8 cellular contexts compared by ENCODE assay signal in the genomic region with DNA sequence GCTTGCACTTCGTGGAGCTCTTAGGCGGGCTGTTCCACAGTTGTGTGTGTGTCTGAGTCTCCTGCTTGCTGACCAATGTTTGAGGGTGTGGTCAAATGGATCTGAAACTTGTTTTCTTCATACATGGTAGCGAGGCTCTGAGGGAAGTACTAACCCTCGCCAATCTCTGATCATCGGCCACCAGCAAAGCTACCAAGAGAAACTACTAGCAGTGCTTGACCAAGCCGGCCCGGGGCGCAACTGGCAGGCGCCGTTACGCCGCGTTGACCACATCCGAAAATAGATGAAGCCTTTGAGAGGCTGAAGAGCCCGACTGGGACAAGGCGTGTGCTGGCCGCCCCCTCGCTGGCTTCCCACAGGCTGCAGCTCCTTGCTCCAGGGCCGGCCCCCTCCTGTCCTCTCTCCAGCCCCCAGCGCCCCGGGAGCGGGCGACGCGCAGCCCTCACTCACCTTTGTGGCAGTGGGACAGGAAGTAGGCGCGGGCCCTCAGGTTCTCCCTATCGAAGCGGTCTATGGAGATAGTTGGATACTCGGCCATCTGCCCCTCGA. TPM values are rescaled to one million over a fixed set of nuclear protein-coding genes. Genes with fewer than 3 reads are reported as not detected.
A peak's percentile ranks its signal among the peaks of the same experiment; 100 is the strongest.
DNase-seq lines count a peak whose midpoint lies in the region; ATAC-seq and TF ChIP-seq lines count a peak whose summit lies in the region.

No MANE protein-coding gene starts in this region.

- no peak for TF ChIP-seq POLR2A in breast epithelium (IDR thresholded peaks at IDR 0.05)

- H3K36me3 ChIP-seq in NT2/D1 (ENCODE audit: insufficient read depth, insufficient read length, low read length) (peaks cover 11% of the 10 kb centered on the region), breast epithelium (no peaks in the 10 kb centered on the region)

- DNase-seq in AG09309 (ENCODE audit: low read depth) (no peak), NT2/D1 (ENCODE audit: low read depth, low spot score) (peak; percentile 3), breast epithelium (ENCODE audit: low spot score in 2 of 2) (peak in 1 of 2 donors; percentile 44), kidney tubule cell (ENCODE audit: low spot score) (peak; percentile 68)
- no peak for DNase-seq in stimulated activated naive CD8-positive, alpha-beta T cell treated with anti-CD3 and anti-CD28 coated beads, Interleukin-15, amount 100 ng/mL, for 72 hours
- no peak for DNase-seq in activated CD4-positive, CD25-positive, alpha-beta regulatory T cell (lab: John Stamatoyannopoulos, UW)

- intact Hi-C loops in breast epithelium (cut with DNase I; ENCODE audit: low total_unique reads): loop anchor here (10.0 kb wide), 1 partner anchor 141 kb away; the partner anchor contains the start of gene RPP38

- H3K4me1 Mint-ChIP-seq in stimulated activated naive CD8-positive, alpha-beta T cell treated with anti-CD3 and anti-CD28 coated beads, Interleukin-15, amount 100 ng/mL, for 72 hours: peaks cover 76% of the 10 kb centered on the region

- no peaks in the 10 kb centered on the region for H3K27me3 ChIP-seq in NT2/D1 (ENCODE audit: insufficient read depth, insufficient read length)
- no peaks in the 10 kb centered on the region for H3K27me3 ChIP-seq in breast epithelium

- H3K27ac Mint-ChIP-seq in stimulated activated naive CD8-positive, alpha-beta T cell treated with anti-CD3 and anti-CD28 coated beads, Interleukin-15, amount 100 ng/mL, for 72 hours: peak overlapping the region; percentile 99

- H3K9me3 ChIP-seq in NT2/D1 (ENCODE audit: insufficient read depth, low read length) (no peaks in the 10 kb centered on the region), breast epithelium (no peaks in the 10 kb centered on the region)

- H3K4me3 Mint-ChIP-seq in stimulated activated naive CD8-positive, alpha-beta T cell treated with anti-CD3 and anti-CD28 coated beads, Interleukin-15, amount 100 ng/mL, for 72 hours: peak overlapping the region; percentile 88 to 96

- no peaks in the 10 kb centered on the region for H3K27me3 Mint-ChIP-seq in stimulated activated naive CD8-positive, alpha-beta T cell treated with anti-CD3 and anti-CD28 coated beads, Interleukin-15, amount 100 ng/mL, for 72 hours

- ATAC-seq in GM18502 (IDR thresholded peaks at IDR 0.05; ENCODE audit: poor library complexity, unreplicated experiment): peak; percentile 30
- peak; percentile 23 for ATAC-seq in HG02884 (IDR thresholded peaks at IDR 0.05; ENCODE audit: unreplicated experiment)
- ATAC-seq in stimulated activated naive CD8-positive, alpha-beta T cell treated with anti-CD3 and anti-CD28 coated beads, Interleukin-15, amount 100 ng/mL, for 72 hours: peak; percentile 64

- H3K27ac ChIP-seq in breast epithelium: peak overlapping the region; percentile 78 to 91

- H3K4me1 ChIP-seq in NT2/D1 (ENCODE audit: insufficient read depth, insufficient read length): no peaks in the 10 kb centered on the region
- no peaks in the 10 kb centered on the region for H3K4me1 ChIP-seq in breast epithelium

- H3K4me3 ChIP-seq in AG09309 (ENCODE audit: control insufficient read depth, low read depth, low read length) (peak overlapping the region; percentile 64), NT2/D1 (ENCODE audit: insufficient read length, low read depth) (peak overlapping the region; percentile 78), breast epithelium (peak overlapping the region; percentile 50 to 79 (median 70))

- peak overlapping the region; percentile 81 for H3K9ac ChIP-seq in NT2/D1 (ENCODE audit: insufficient read length, low read depth)

- H3K9me3 Mint-ChIP-seq in stimulated activated naive CD8-positive, alpha-beta T cell treated with anti-CD3 and anti-CD28 coated beads, Interleukin-15, amount 100 ng/mL, for 72 hours: no peaks in the 10 kb centered on the region

- TF ChIP-seq CTCF in AG09309 (IDR thresholded peaks at IDR 0.05; ENCODE audit: control insufficient read depth, insufficient read depth, low read depth, low read length, missing control alignments) (peak; percentile 14), breast epithelium (IDR thresholded peaks at IDR 0.05) (no peak)

RNA-seq across cellular contexts. Expression of gene DCLRE1C, which starts 0.4 kb away (rescaled TPM):
- total RNA-seq in breast epithelium: 10 to 100 TPM in 2 of 3 donors, 1 to 10 TPM in 1; 8.3 to 21.2 (median 10.8) TPM

RNA-seq across cellular contexts. Expression of gene MEIG1, which starts 5.7 kb away (rescaled TPM):
- not detected for total RNA-seq in breast epithelium

Comparison
In these comparisons a context has a peak if more than half of its experiments do, and no peak if none do; other contexts are left out.
1. DNase-seq: peak in NT2/D1 (single experiment) and kidney tubule cell (single experiment); none in AG09309 (single experiment), stimulated activated naive CD8-positive, alpha-beta T cell treated with anti-CD3 and anti-CD28 coated beads, Interleukin-15, amount 100 ng/mL, for 72 hours (0 of 2) and activated CD4-positive, CD25-positive, alpha-beta regulatory T cell (0 of 4).
2. Peak in every context shown above with its lines, with median percentiles within 50 percentile points of each other: H3K4me3 ChIP-seq and ATAC-seq.